1 cellular context compared by ENCODE assay signal in the genomic region with DNA sequence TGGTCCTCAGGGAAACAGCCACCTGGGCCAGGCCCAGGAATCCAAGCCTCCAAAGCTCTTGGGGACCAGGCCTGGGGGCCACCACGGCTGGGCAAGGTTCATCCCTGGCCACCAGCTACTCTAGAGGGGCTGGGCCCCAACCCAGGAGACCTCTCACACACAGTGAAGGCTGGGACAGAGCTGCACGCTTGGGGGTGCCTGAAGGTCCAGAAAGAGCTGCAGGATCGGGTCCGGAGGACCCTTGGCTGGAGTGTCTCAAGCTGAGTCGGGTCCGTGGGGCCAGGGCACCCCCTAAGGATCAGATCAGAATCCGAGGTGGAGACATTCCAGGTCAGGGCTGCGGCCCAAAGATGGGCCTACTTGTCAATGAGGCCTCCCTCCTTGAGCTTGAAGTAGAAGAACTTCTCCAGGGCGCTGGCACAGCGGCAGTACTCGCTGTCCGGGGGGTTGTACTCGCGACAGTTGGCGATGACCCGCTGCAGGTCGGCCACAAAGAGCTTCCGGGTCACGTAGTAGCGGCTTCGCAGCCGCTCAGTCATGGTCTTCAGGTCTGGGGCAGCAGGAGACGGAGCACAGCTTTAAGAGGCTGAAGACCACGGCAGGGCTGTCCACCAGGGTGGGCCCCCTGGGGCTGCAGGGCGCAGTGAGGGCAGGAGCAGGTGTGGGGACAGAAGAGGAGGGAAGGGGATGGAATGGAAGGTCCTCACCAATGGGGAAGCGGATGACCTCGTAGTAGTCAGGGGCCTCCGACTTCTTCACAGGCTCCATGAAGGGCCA.
TF ChIP-seq lines count a peak whose summit lies in the region.

No MANE protein-coding gene starts in this region.

TF ChIP-seq in K562, 482 proteins besides CTCF, POLR2A, EP300 and RAD21:
- no peak for TF ChIP-seq ZNF197 (CRISPR knock-in tag; IDR thresholded peaks at IDR 0.05; ENCODE audit: low read depth)
- TF ChIP-seq NR2C1 (IDR thresholded peaks at IDR 0.05) = peak; percentile 60; the same call in 1 of the 2 replicates
- no peak for TF ChIP-seq NR2C1 (tag; IDR thresholded peaks at IDR 0.05)
- TF ChIP-seq TEAD2 (tag; IDR thresholded peaks at IDR 0.05) = no peak
- TF ChIP-seq ZNF12 (CRISPR knock-in tag; IDR thresholded peaks at IDR 0.05) = no peak
- TF ChIP-seq, protein P1, sequence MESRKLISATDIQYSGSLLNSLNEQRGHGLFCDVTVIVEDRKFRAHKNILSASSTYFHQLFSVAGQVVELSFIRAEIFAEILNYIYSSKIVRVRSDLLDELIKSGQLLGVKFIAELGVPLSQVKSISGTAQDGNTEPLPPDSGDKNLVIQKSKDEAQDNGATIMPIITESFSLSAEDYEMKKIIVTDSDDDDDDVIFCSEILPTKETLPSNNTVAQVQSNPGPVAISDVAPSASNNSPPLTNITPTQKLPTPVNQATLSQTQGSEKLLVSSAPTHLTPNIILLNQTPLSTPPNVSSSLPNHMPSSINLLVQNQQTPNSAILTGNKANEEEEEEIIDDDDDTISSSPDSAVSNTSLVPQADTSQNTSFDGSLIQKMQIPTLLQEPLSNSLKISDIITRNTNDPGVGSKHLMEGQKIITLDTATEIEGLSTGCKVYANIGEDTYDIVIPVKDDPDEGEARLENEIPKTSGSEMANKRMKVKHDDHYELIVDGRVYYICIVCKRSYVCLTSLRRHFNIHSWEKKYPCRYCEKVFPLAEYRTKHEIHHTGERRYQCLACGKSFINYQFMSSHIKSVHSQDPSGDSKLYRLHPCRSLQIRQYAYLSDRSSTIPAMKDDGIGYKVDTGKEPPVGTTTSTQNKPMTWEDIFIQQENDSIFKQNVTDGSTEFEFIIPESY (CRISPR knock-in tag; IDR thresholded peaks at IDR 0.05) = peak; percentile 50; the same call in 1 of the 2 replicates
- TF ChIP-seq, protein P2, sequence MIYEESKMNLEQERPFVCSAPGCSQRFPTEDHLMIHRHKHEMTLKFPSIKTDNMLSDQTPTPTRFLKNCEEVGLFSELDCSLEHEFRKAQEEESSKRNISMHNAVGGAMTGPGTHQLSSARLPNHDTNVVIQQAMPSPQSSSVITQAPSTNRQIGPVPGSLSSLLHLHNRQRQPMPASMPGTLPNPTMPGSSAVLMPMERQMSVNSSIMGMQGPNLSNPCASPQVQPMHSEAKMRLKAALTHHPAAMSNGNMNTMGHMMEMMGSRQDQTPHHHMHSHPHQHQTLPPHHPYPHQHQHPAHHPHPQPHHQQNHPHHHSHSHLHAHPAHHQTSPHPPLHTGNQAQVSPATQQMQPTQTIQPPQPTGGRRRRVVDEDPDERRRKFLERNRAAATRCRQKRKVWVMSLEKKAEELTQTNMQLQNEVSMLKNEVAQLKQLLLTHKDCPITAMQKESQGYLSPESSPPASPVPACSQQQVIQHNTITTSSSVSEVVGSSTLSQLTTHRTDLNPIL (CRISPR knock-in tag; IDR thresholded peaks at IDR 0.05) = no peak
- TF ChIP-seq, protein P3, sequence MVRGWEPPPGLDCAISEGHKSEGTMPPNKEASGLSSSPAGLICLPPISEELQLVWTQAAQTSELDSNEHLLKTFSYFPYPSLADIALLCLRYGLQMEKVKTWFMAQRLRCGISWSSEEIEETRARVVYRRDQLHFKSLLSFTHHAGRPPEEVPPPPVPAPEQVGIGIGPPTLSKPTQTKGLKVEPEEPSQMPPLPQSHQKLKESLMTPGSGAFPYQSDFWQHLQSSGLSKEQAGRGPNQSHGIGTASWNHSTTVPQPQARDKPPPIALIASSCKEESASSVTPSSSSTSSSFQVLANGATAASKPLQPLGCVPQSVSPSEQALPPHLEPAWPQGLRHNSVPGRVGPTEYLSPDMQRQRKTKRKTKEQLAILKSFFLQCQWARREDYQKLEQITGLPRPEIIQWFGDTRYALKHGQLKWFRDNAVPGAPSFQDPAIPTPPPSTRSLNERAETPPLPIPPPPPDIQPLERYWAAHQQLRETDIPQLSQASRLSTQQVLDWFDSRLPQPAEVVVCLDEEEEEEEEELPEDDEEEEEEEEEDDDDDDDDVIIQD (CRISPR knock-in tag; IDR thresholded peaks at IDR 0.05) = no peak
- TF ChIP-seq, protein P4, sequence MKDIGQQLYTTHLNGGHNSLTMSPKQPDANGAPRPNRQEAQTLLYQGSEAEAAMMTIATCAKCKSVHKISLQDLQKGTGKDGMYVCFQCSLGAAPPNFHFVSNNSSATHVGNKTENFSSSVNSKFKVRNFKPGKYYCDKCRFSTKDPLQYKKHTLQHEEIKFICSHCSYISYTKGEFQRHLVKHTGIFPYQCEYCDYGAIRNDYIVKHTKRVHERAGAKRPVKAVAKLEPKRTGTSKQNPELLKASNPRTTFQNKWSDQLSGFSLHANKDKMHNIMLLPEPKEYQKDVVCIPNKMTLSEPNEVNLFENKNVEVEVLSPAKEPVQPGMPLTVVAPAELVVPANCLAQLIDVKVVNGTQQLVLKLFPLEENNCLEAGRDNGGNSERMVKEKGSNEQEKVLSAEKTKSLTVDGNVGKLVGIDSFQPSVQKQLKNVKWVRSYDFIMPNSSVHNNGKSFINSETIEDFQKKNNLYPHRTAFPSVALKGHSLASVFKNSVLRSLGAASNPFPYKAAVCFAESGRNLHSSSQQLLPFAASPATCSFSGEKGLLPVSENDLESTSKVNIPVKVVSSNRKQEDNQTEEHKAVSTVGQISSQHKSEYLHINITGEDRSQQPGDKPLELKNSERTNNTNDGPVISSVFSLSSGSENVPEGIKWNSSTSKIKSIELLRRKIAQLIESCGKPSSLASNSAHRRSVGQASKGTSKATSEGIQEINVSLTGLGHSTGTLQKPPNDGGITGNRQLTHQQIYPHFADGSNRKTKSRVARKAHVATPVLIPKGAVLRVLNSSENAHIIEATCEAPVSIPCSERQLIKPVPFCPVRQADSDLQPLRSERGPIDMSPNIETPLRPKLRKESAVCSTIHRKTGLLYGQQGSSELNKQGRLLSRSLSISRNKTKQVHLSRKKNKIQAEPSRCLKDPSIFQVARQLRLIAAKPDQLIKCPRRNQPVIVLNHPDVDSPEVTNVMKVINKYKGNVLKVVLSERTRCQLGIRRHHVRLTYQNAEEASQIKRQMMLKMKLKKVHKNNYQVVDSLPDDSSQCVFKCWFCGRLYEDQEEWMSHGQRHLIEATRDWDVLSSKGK (CRISPR knock-in tag; IDR thresholded peaks at IDR 0.05) = no peak
- no peak for TF ChIP-seq FOXP1 (CRISPR knock-in tag; IDR thresholded peaks at IDR 0.05)
- no peak for TF ChIP-seq ZNF347 (CRISPR knock-in tag; IDR thresholded peaks at IDR 0.05; ENCODE audit: low read depth)
- no peak for TF ChIP-seq U2AF1 (optimal IDR thresholded peaks at IDR 0.05; ENCODE audit: low read depth, low read length)
- TF ChIP-seq RBFOX2 (IDR thresholded peaks at IDR 0.05; ENCODE audit: low read depth, low read length) = no peak
- no peak for TF ChIP-seq SRSF3 (IDR thresholded peaks at IDR 0.05; ENCODE audit: insufficient read depth, low read length)
- no peak for TF ChIP-seq NR2C2 (CRISPR knock-in tag; IDR thresholded peaks at IDR 0.05)
- TF ChIP-seq NR2C2 (tag; IDR thresholded peaks at IDR 0.05) = no peak
- TF ChIP-seq, protein P5, sequence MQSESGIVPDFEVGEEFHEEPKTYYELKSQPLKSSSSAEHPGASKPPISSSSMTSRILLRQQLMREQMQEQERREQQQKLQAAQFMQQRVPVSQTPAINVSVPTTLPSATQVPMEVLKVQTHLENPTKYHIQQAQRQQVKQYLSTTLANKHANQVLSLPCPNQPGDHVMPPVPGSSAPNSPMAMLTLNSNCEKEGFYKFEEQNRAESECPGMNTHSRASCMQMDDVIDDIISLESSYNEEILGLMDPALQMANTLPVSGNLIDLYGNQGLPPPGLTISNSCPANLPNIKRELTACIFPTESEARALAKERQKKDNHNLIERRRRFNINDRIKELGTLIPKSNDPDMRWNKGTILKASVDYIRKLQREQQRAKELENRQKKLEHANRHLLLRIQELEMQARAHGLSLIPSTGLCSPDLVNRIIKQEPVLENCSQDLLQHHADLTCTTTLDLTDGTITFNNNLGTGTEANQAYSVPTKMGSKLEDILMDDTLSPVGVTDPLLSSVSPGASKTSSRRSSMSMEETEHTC (IDR thresholded peaks at IDR 0.05) = no peak
